19 cellular contexts compared by ENCODE assay signal in the genomic region with DNA sequence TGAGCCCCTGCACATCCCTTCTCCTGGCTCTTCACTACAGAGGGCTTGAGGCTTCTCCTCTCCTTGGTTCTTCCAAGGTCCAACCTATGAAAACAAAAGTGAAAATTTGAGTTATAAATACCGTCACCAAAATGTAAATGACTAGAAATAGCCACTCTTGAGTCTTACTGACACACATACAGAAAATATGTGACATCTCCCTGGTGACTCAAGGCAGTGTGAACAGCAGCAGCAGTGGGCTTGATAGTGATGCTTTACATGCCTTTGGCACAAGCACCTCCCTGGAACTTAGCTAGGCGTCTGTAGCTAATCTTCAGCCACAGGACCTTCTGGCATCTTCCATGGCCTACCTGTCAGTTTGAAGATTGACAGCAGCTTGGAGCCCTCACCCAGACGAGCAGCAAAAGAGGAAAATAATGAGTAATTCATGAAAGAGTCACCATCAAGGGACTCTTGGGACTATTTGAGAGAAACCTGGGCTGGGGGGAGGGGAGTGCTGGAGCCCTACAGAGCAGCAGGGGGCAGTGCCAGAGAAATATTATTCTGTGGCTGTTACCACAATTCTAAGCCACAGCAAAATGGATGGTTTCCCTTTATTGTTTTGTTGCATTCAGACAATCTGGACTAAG.
DNase-seq lines count a peak whose midpoint lies in the region; ATAC-seq lines count a peak whose summit lies in the region.
"Had no signal": no experiment of that assay in that cellular context is flagged by ENCODE, and none has a peak within 500 bp of the region (broad histone marks: within the 10 kb centered on the region; RNA-seq: fewer than 3 reads in every experiment).

No MANE protein-coding gene starts in this region.

- peaks cover 23% of the 10 kb centered on the region for H3K4me1 Mint-ChIP-seq in activated T-helper 17 cell treated with anti-CD3 and anti-CD28 coated beads, Interleukin-2, amount 50 U/mL, for 72 hours
- H3K4me1 Mint-ChIP-seq in stimulated activated effector memory CD8-positive, alpha-beta T cell treated with anti-CD3 and anti-CD28 coated beads, Interleukin-12 subunit alpha, Interleukin-12 subunit beta, amount 100 ng/mL, for 72 hours, result peaks cover 30% of the 10 kb centered on the region

- H3K27ac Mint-ChIP-seq in activated T-helper 17 cell treated with anti-CD3 and anti-CD28 coated beads, Interleukin-2, amount 50 U/mL, for 72 hours, result peak overlapping the region; percentile 63
- H3K27ac Mint-ChIP-seq in stimulated activated effector memory CD8-positive, alpha-beta T cell treated with anti-CD3 and anti-CD28 coated beads, Interleukin-12 subunit alpha, Interleukin-12 subunit beta, amount 100 ng/mL, for 72 hours, result peak overlapping the region; percentile 79
- H3K27ac Mint-ChIP-seq: T-helper 2 cell treated with Interferon-gamma antibody and Interleukin-4, amounts not matched to agents 5 μg/mL and 100 μg/mL, for 36 hours had no signal

- peak; percentile 32 to 49 for ATAC-seq in activated CD4-positive, CD25-positive, alpha-beta regulatory T cell treated with anti-CD3 and anti-CD28 coated beads, Interleukin-2, amount 50 U/mL, for 24 hours
- ATAC-seq in HG02973 (IDR thresholded peaks at IDR 0.05; ENCODE audit: unreplicated experiment) (peak; percentile 49), GM18873 (IDR thresholded peaks at IDR 0.05; ENCODE audit: low FRiP score, unreplicated experiment) (no peak)
- ATAC-seq in activated T-helper 17 cell treated with anti-CD3 and anti-CD28 coated beads, Interleukin-2, amount 50 U/mL, for 72 hours (replicated peaks), result peak; percentile 71
- ATAC-seq in stimulated activated effector memory CD8-positive, alpha-beta T cell treated with anti-CD3 and anti-CD28 coated beads, Interleukin-12 subunit alpha, Interleukin-12 subunit beta, amount 100 ng/mL, for 72 hours, result peak; percentile 79
- ATAC-seq: foreskin keratinocyte, left ventricle myocardium superior, PC-3 had no signal

- H3K36me3 Mint-ChIP-seq in activated T-helper 17 cell treated with anti-CD3 and anti-CD28 coated beads, Interleukin-2, amount 50 U/mL, for 72 hours (ENCODE audit: low read depth), result no peaks in the 10 kb centered on the region
- no peaks in the 10 kb centered on the region for H3K36me3 Mint-ChIP-seq in stimulated activated effector memory CD8-positive, alpha-beta T cell treated with anti-CD3 and anti-CD28 coated beads, Interleukin-12 subunit alpha, Interleukin-12 subunit beta, amount 100 ng/mL, for 72 hours

- H3K27me3 Mint-ChIP-seq in activated T-helper 17 cell treated with anti-CD3 and anti-CD28 coated beads, Interleukin-2, amount 50 U/mL, for 72 hours, result peaks cover 6% of the 10 kb centered on the region

- in situ Hi-C loops in ACHN (cut with HindIII; ENCODE audit: low pct_ligation_motif_present, low pct_unique_long_range_greater_than_20kb, low sequenced_read_pairs), result no loop called here

- H3K4me3 Mint-ChIP-seq in activated T-helper 17 cell treated with anti-CD3 and anti-CD28 coated beads, Interleukin-2, amount 50 U/mL, for 72 hours, result peak overlapping the region; percentile 30
- H3K4me3 Mint-ChIP-seq in stimulated activated effector memory CD8-positive, alpha-beta T cell treated with anti-CD3 and anti-CD28 coated beads, Interleukin-12 subunit alpha, Interleukin-12 subunit beta, amount 100 ng/mL, for 72 hours, result peak overlapping the region; percentile 52
- H3K4me3 Mint-ChIP-seq: T-helper 2 cell treated with Interferon-gamma antibody and Interleukin-4, amounts not matched to agents 5 μg/mL and 100 μg/mL, for 36 hours had no signal

- DNase-seq in activated CD4-positive, CD25-positive, alpha-beta regulatory T cell (lab: John Stamatoyannopoulos, UW), result no peak
- DNase-seq in stimulated activated effector memory CD8-positive, alpha-beta T cell treated with anti-CD3 and anti-CD28 coated beads, Interleukin-12 subunit alpha, Interleukin-12 subunit beta, amount 100 ng/mL, for 72 hours (ENCODE audit: low spot score in 2 of 2), result peak in 1 of 2 donors; percentile 49
- DNase-seq in ACHN (no peak), T1000 (lab: John Stamatoyannopoulos, UW) (no peak)
- DNase-seq: activated CD4-positive, alpha-beta T cell treated with anti-CD3 and anti-CD28 coated beads, Interleukin-2, amount 50 U/mL, for 1 hour; adrenal gland; foreskin keratinocyte; IMR-90; left ventricle myocardium superior; NCI-H2029 treated with DMSO at 0.1 percent for 48 hours; NCI-H524; PC-3; posterior cingulate gyrus; transverse colon had no signal

- H3K9me3 Mint-ChIP-seq in activated T-helper 17 cell treated with anti-CD3 and anti-CD28 coated beads, Interleukin-2, amount 50 U/mL, for 72 hours, result no peaks in the 10 kb centered on the region
- no peaks in the 10 kb centered on the region for H3K9me3 Mint-ChIP-seq in stimulated activated effector memory CD8-positive, alpha-beta T cell treated with anti-CD3 and anti-CD28 coated beads, Interleukin-12 subunit alpha, Interleukin-12 subunit beta, amount 100 ng/mL, for 72 hours
